7 cellular contexts compared by ENCODE assay signal in genomic region chr5:11426442-11426841, GRCh38.
"Had no signal": no experiment of that assay in that cellular context is flagged by ENCODE, and none has a peak within 500 bp of the region (broad histone marks: within the 10 kb centered on the region; RNA-seq: fewer than 3 reads in every experiment).

No MANE protein-coding gene starts in this region.

- H3K4me3 Mint-ChIP-seq: GM23338, H9, IgD-negative memory B cell had no signal

- DNase-seq: H9, HCEC 1CT had no signal

- H3K27me3 Mint-ChIP-seq: IgD-negative memory B cell had no signal

- H3K9me3 Mint-ChIP-seq: GM23338, H9 had no signal

- H3K36me3 Mint-ChIP-seq: IgD-negative memory B cell had no signal

- H3K4me1 Mint-ChIP-seq: GM23338, IgD-negative memory B cell had no signal

- FAIRE-seq: H1, H54, HepG2 had no signal

- H3K4me3 ChIP-seq: GM23338 had no signal

- ATAC-seq: GM23338, HepG2 had no signal

- H3K27ac Mint-ChIP-seq: GM23338, H9, IgD-negative memory B cell had no signal
